In the genomic region with DNA sequence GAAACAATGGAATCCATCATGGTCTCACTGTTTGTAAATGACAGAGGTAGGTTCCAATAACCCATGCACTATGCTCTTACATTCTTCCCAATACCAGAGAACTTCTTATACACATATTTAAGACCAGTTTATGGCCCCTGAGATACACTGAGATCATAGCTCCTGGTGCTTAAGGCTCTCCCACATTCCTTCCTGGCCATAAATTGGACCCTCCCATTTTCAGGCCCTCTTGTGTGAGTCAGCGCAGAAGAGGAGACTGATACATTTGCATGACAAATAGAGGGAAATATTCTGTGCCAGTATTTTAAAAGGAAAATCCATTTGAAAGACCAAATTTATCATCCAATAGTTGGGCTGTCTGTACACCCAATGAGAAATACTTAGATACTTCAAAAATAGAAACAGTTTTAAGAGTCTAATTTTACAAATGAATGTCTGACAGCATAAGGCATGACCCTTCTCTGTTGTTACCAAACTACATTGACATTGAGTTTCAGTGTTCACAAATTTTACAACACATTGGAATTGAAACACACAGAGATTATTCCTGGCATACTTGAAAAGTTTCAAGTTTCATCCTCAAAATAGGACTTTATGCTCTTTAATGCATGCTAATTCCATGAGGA, we compare ENCODE assay signal across 13 cellular contexts. TPM values are rescaled to one million over a fixed set of nuclear protein-coding genes. Genes with fewer than 3 reads are reported as not detected.
DNase-seq lines count a peak whose midpoint lies in the region; FAIRE-seq and TF ChIP-seq lines count a peak whose summit lies in the region.
"Had no signal": no experiment of that assay in that cellular context is flagged by ENCODE, and none has a peak within 500 bp of the region (broad histone marks: within the 10 kb centered on the region; RNA-seq: fewer than 3 reads in every experiment).

No MANE protein-coding gene starts in this region.

- H2AK5ac ChIP-seq in mesendoderm (ENCODE audit: low read length), result no peak overlapping the region

- no peak overlapping the region for H3K4me2 ChIP-seq in mammary epithelial cell (ENCODE audit: insufficient read depth, low read depth, low read length)
- H3K4me2 ChIP-seq in mesendoderm (ENCODE audit: low read length), result no peak overlapping the region

- H2BK120ac ChIP-seq in mesendoderm (ENCODE audit: low read depth, low read length), result no peak overlapping the region

- no peak overlapping the region for H3K4me3 ChIP-seq in mammary epithelial cell (replicated peaks in 1 of 3; ENCODE audit: insufficient read depth in 1 of 3, low read depth in 2 of 3, low read length in 3 of 3)
- H3K4me3 ChIP-seq in mesendoderm (ENCODE audit: low read length), result no peak overlapping the region
- H3K4me3 ChIP-seq: ovary had no signal

- H3K18ac ChIP-seq in mesendoderm (ENCODE audit: low read length), result no peak overlapping the region

- H2BK5ac ChIP-seq in mesendoderm (ENCODE audit: low read length), result no peak overlapping the region

- no TSS peak for BruUV-seq in mammary epithelial cell (replicated peaks; lab: Mats Ljungman, UMichigan)

- H3K27ac ChIP-seq in mammary epithelial cell (ENCODE audit: insufficient read depth, low read depth, low read length) (no peak overlapping the region), mesendoderm (ENCODE audit: low read depth, low read length) (no peak overlapping the region)

- peaks cover 6% of the 10 kb centered on the region for H3K4me1 ChIP-seq in mammary epithelial cell (ENCODE audit: insufficient read depth, low read length)
- H3K4me1 ChIP-seq in mesendoderm (ENCODE audit: control insufficient read depth, low read depth, low read length), result peaks cover 2% of the 10 kb centered on the region

- H3K9me3 ChIP-seq in mammary epithelial cell (replicated peaks; ENCODE audit: insufficient read depth, low read length), result no peaks in the 10 kb centered on the region
- H3K9me3 ChIP-seq: ovary had no signal

- intact Hi-C loops in mammary epithelial cell (cut with micrococcal nuclease) (no loop called here), head of caudate nucleus (cut with DNase I) (no loop called here)

- H3K23ac ChIP-seq in mesendoderm (ENCODE audit: low read length), result no peak overlapping the region

- in situ Hi-C loops in mammary epithelial cell (cut with MboI; ENCODE audit: low sequenced_read_pairs in 2 of 2), result no loop called here

- no peak overlapping the region for H3K9ac ChIP-seq in mammary epithelial cell (ENCODE audit: insufficient read depth, low read length)
- no peak overlapping the region for H3K9ac ChIP-seq in mesendoderm (ENCODE audit: low read length)

- H4K5ac ChIP-seq in mesendoderm (ENCODE audit: low read length), result no peak overlapping the region

- no peaks in the 10 kb centered on the region for H3K27me3 Mint-ChIP-seq in osteocyte (ENCODE audit: unreplicated experiment)

- H3K9me3 Mint-ChIP-seq in osteocyte (ENCODE audit: unreplicated experiment), result peaks cover 3% of the 10 kb centered on the region

- no peak overlapping the region for H2AFZ ChIP-seq in mammary epithelial cell (ENCODE audit: low read depth, low read length)

- no peak for FAIRE-seq in HTR-8/SVneo (lab: Jason Lieb, UNC)
- FAIRE-seq: RCC 7860 had no signal

- no peak overlapping the region for H4K8ac ChIP-seq in mesendoderm (ENCODE audit: low read depth, low read length)

- no peak overlapping the region for H3K4me3 Mint-ChIP-seq in osteocyte (ENCODE audit: unreplicated experiment)

- no peaks in the 10 kb centered on the region for H3K36me3 Mint-ChIP-seq in osteocyte (ENCODE audit: unreplicated experiment)

- no peak overlapping the region for H3K27ac Mint-ChIP-seq in osteocyte (ENCODE audit: unreplicated experiment)

- TF ChIP-seq CTCF in mammary epithelial cell (conservative IDR thresholded peaks at IDR 0.05 in 1 of 2, IDR thresholded peaks at IDR 0.05 in 1 of 2; ENCODE audit: extremely low read depth in 1 of 2, insufficient read depth in 1 of 2, low read depth in 1 of 2, low read length in 2 of 2) (no peak), osteocyte (IDR thresholded peaks at IDR 0.05) (no peak)

- no peak overlapping the region for H3K56ac ChIP-seq in mesendoderm (ENCODE audit: low read length)

- WGBS in mammary epithelial cell (ENCODE audit: low coverage, missing lambda C conversion rate), result 81% methylated on average over 1 of the region's 1 CpG
- WGBS in mesendoderm (ENCODE audit: extremely low coverage, insufficient coverage, low lambda C conversion rate), result no CpG with 5 or more reads among the region's 1 CpG

- H3K27me3 ChIP-seq in mammary epithelial cell (ENCODE audit: insufficient read depth, low read length) (no peaks in the 10 kb centered on the region), mesendoderm (ENCODE audit: insufficient read depth, low read length, poor library complexity) (no peaks in the 10 kb centered on the region)
- H3K27me3 ChIP-seq: ovary had no signal

- no peaks in the 10 kb centered on the region for H3K36me3 ChIP-seq in mammary epithelial cell (ENCODE audit: insufficient read depth, low read length)
- H3K36me3 ChIP-seq in mesendoderm (ENCODE audit: control insufficient read depth, insufficient read depth, low read length), result no peaks in the 10 kb centered on the region
- H3K36me3 ChIP-seq: ovary had no signal

- H3K4ac ChIP-seq in mesendoderm (ENCODE audit: low read depth, low read length), result no peak overlapping the region

- H3K4me1 Mint-ChIP-seq in osteocyte (ENCODE audit: unreplicated experiment), result no peaks in the 10 kb centered on the region

- H3K79me2 ChIP-seq in mammary epithelial cell (ENCODE audit: insufficient read depth, low read length), result no peaks in the 10 kb centered on the region
- no peaks in the 10 kb centered on the region for H3K79me2 ChIP-seq in mesendoderm (ENCODE audit: control insufficient read depth, insufficient read depth, low read length)

- H4K20me1 ChIP-seq in mammary epithelial cell (ENCODE audit: insufficient read depth, low read length), result no peaks in the 10 kb centered on the region

- CTCF ChIA-PET in mammary epithelial cell (lab: Charles Lee; ENCODE audit: low non-redundant PET), result no interaction called here

- no peaks in the 10 kb centered on the region for H3K79me1 ChIP-seq in mesendoderm (ENCODE audit: low read length)

- dilution Hi-C loops in mammary epithelial cell (cut with HindIII; ENCODE audit: low sequenced_read_pairs), result no loop called here

- H2BK15ac ChIP-seq in mesendoderm (replicated peaks; ENCODE audit: low read depth), result no peak overlapping the region

- DNase-seq in AG08395 (ENCODE audit: low spot score) (peak; percentile 50), HT1080 (ENCODE audit: low read depth) (peak; percentile 62), mammary epithelial cell (peak; percentile 70), mesendoderm (peak; percentile 54), head of caudate nucleus (no peak), NCI-H69 (lab: John Stamatoyannopoulos, UW) (no peak), HTR-8/SVneo (ENCODE audit: insufficient read length, low spot score) (no peak), osteocyte (ENCODE audit: extremely low spot score, unreplicated experiment) (no peak)
- DNase-seq: aorta; KG1; ovary; stimulated activated CD4-positive, alpha-beta T cell treated with anti-CD3 and anti-CD28 coated beads, Interleukin-4, amount 100 ng/mL, for 1 hour had no signal

RNA-seq across cellular contexts. Expression of a gene that starts 35.3 kb away (rescaled TPM):
- 0.73 and 1.2 TPM in 2 replicates for total RNA-seq in HT1080 (2014; rRNA removed; shearing (Covaris generic))
- polyA plus RNA-seq in HT1080 (2015; cell fraction: cytosol; rRNA removed), result 4.4 and 5.8 TPM in 2 replicates
- 6.2 and 6.6 TPM in 2 replicates for polyA plus RNA-seq in HT1080 (2015; cell fraction: nucleus; rRNA removed)
- total RNA-seq in mammary epithelial cell (under 1 TPM; under 0.01 to 0.07 TPM), osteocyte (0.32 and 0.50 TPM in 2 replicates)
- 0.02 TPM for polyA plus RNA-seq in mammary epithelial cell
- not detected for polyA minus RNA-seq in mammary epithelial cell
- 4.9 TPM for polyA plus RNA-seq in mesendoderm (2013, experiment 1 of 2)
- polyA plus RNA-seq in mesendoderm (2013, experiment 2 of 2), result 4.7 TPM

Comparison
In these comparisons a context has a peak if more than half of its experiments do, and no peak if none do; other contexts are left out.
1. DNase-seq: peak in AG08395 (single experiment), HT1080 (single experiment), mammary epithelial cell (single experiment) and mesendoderm (single experiment); none in head of caudate nucleus (0 of 42), NCI-H69 (single experiment), HTR-8/SVneo (single experiment) and osteocyte (single experiment).